In the genomic region with DNA sequence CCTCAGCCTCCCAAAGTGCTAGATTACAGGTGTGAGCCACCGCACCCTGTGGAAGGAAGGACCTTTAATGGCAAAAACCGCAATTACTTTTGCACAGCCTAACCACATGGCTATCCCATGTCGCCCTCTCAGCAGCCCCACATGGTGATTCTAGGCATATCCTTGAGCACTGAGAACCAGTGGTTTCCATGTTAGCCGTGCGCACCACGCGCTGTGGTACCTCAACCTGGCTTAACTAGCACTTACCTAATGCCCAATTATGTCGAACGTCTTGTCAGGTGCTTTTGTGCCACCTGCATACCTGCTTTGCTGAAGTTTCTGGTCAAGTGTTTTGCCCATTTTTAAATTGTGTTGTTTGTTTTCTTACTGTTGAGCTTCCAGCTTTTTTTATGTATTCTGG, we compare ENCODE assay signal across 23 cellular contexts.
DNase-seq lines count a peak whose midpoint lies in the region; ATAC-seq and TF ChIP-seq lines count a peak whose summit lies in the region.
"Had no signal": no experiment of that assay in that cellular context is flagged by ENCODE, and none has a peak within 500 bp of the region (broad histone marks: within the 10 kb centered on the region; RNA-seq: fewer than 3 reads in every experiment).

No MANE protein-coding gene starts in this region.

- no peak overlapping the region for H3K4me3 Mint-ChIP-seq in H9
- no peak overlapping the region for H3K4me3 Mint-ChIP-seq in natural killer cell treated with Interleukin-12 subunit alpha and Interleukin-12 subunit beta and Interleukin-15 and Interleukin-18, amount 100 ng/mL, for 72 hours
- H3K4me3 Mint-ChIP-seq: CD14-positive monocyte; CD4-positive, alpha-beta T cell; GM23338; HFFc6 had no signal

- WGBS in H9 (ENCODE audit: extremely low coverage, insufficient read length, low lambda C conversion rate), result no CpG with 5 or more reads among the region's 9 CpGs
- no CpG with 5 or more reads among the region's 9 CpGs for WGBS in neuronal stem cell (ENCODE audit: extremely low coverage in 2 of 2, insufficient read length in 2 of 2, insufficient replicate concordance in 1 of 2), 2 donors

- no peak overlapping the region for H3K27ac Mint-ChIP-seq in H9
- no peak overlapping the region for H3K27ac Mint-ChIP-seq in natural killer cell treated with Interleukin-12 subunit alpha and Interleukin-12 subunit beta and Interleukin-15 and Interleukin-18, amount 100 ng/mL, for 72 hours
- H3K27ac Mint-ChIP-seq: CD14-positive monocyte; CD4-positive, alpha-beta T cell; CD8-positive, alpha-beta memory T cell; GM23338; HFFc6 had no signal

- H4K8ac ChIP-seq in H9 (replicated peaks; ENCODE audit: insufficient read length, low read depth, low read length) (no peak overlapping the region), neuronal stem cell (ENCODE audit: low read depth, low read length) (no peak overlapping the region)

- H2BK12ac ChIP-seq in H9 (ENCODE audit: insufficient read length, low read depth, low read length), result no peak overlapping the region
- no peak overlapping the region for H2BK12ac ChIP-seq in neuronal stem cell (ENCODE audit: low read length)

- H3K4me3 ChIP-seq in coronary artery, result no peak overlapping the region
- peak overlapping the region in 1 of 2 donors; percentile 2 for H3K4me3 ChIP-seq in neuronal stem cell (ENCODE audit: low read length in 2 of 2)
- H3K4me3 ChIP-seq: A549; BLaER1 treated with 17β-estradiol and CSF1 and Interleukin-3, amounts not matched to agents 10 nM and 100 nM; GM12878; GM23338; HAP-1 had no signal

- H3K4me2 ChIP-seq in H9 (ENCODE audit: insufficient read depth, insufficient read length, low read length) (no peak overlapping the region), neuronal stem cell (ENCODE audit: insufficient read depth, low read length, poor library complexity, severe bottlenecking) (no peak overlapping the region)
- H3K4me2 ChIP-seq: A549; BLaER1 treated with 17β-estradiol and CSF1 and Interleukin-3, amounts not matched to agents 10 nM and 100 nM; GM23338 had no signal

- peaks cover 0 to 5% of the 10 kb centered on the region in 2 experiments; a peak in 2 of 5 replicates for H3K9me3 Mint-ChIP-seq in H9
- no peaks in the 10 kb centered on the region for H3K9me3 Mint-ChIP-seq in natural killer cell treated with Interleukin-12 subunit alpha and Interleukin-12 subunit beta and Interleukin-15 and Interleukin-18, amount 100 ng/mL, for 72 hours
- H3K9me3 Mint-ChIP-seq: CD4-positive, alpha-beta T cell; CD8-positive, alpha-beta memory T cell; GM23338 had no signal

- H2AFZ ChIP-seq in H9 (ENCODE audit: low read length) (no peak overlapping the region), neuronal stem cell (ENCODE audit: low read length) (no peak overlapping the region)
- H2AFZ ChIP-seq: GM23338 had no signal

- ATAC-seq in natural killer cell treated with Interleukin-12 subunit alpha and Interleukin-12 subunit beta and Interleukin-15 and Interleukin-18, amount 100 ng/mL, for 72 hours, result no peak
- no peak for ATAC-seq in GM18505 (IDR thresholded peaks at IDR 0.05; ENCODE audit: unreplicated experiment)
- ATAC-seq: A549, GM12878, GM23338 had no signal

- H2BK5ac ChIP-seq in H9 (ENCODE audit: insufficient read length, low read length) (no peak overlapping the region), neuronal stem cell (ENCODE audit: low read length) (no peak overlapping the region)

- H4K5ac ChIP-seq in H9 (ENCODE audit: insufficient read length, low read depth, low read length), result no peak overlapping the region

- no peaks in the 10 kb centered on the region for H3K4me1 ChIP-seq in H9 (ENCODE audit: insufficient read depth, low read length)
- H3K4me1 ChIP-seq in neuronal stem cell (ENCODE audit: control insufficient read depth in 2 of 2, insufficient read depth in 1 of 2, low read depth in 1 of 2, low read length in 2 of 2), result peaks cover 0 to 5% of the 10 kb centered on the region in 2 donors
- H3K4me1 ChIP-seq: A549, BE2C, HAP-1 had no signal

- no peaks in the 10 kb centered on the region for H3K79me2 ChIP-seq in H9 (ENCODE audit: insufficient read depth, low read length)

- H3K79me1 ChIP-seq in H9 (ENCODE audit: insufficient read depth, low read depth, low read length, poor library complexity, severe bottlenecking), result no peaks in the 10 kb centered on the region
- H3K79me1 ChIP-seq in neuronal stem cell (ENCODE audit: low read depth, low read length), result no peaks in the 10 kb centered on the region

- TF ChIP-seq POLR2A in GM18505 (IDR thresholded peaks at IDR 0.05; ENCODE audit: borderline replicate concordance, extremely low read depth, insufficient read depth, insufficient read length), result no peak

- H3K9ac ChIP-seq in H9 (ENCODE audit: extremely low read depth, insufficient read length, low read length), result no peak overlapping the region
- no peak overlapping the region for H3K9ac ChIP-seq in neuronal stem cell (ENCODE audit: low read depth, low read length, poor library complexity)
- H3K9ac ChIP-seq: BLaER1 treated with 17β-estradiol and CSF1 and Interleukin-3, amounts not matched to agents 10 nM and 100 nM had no signal

- H3K23me2 ChIP-seq in H9 (ENCODE audit: insufficient read length, low read depth, low read length, poor library complexity, severe bottlenecking), result no peaks in the 10 kb centered on the region

- no peak overlapping the region for H2BK120ac ChIP-seq in H9 (ENCODE audit: low read depth, low read length, poor library complexity, severe bottlenecking)
- H2BK120ac ChIP-seq in neuronal stem cell (ENCODE audit: low read depth, low read length), result no peak overlapping the region

- no peak for TF ChIP-seq CTCF in H9 (conservative IDR thresholded peaks at IDR 0.05)
- no peak for TF ChIP-seq CTCF in coronary artery (IDR thresholded peaks at IDR 0.05)

- H2AK5ac ChIP-seq in H9 (ENCODE audit: insufficient read length, low read length) (no peak overlapping the region), neuronal stem cell (ENCODE audit: low read depth, low read length) (no peak overlapping the region)

- H3K36me3 Mint-ChIP-seq in H9 (ENCODE audit: insufficient read depth in 1 of 3, low read depth in 3 of 3), result no peaks in the 10 kb centered on the region; a peak in 1 of 7 replicates
- H3K36me3 Mint-ChIP-seq in natural killer cell treated with Interleukin-12 subunit alpha and Interleukin-12 subunit beta and Interleukin-15 and Interleukin-18, amount 100 ng/mL, for 72 hours, result no peaks in the 10 kb centered on the region
- H3K36me3 Mint-ChIP-seq: CD14-positive monocyte; CD8-positive, alpha-beta memory T cell had no signal

- no peaks in the 10 kb centered on the region for H3K9me3 ChIP-seq in H9 (ENCODE audit: control insufficient read depth, low read depth, low read length)
- H3K9me3 ChIP-seq in neuronal stem cell (replicated peaks in 1 of 2; ENCODE audit: control insufficient read depth in 2 of 2, insufficient read depth in 1 of 2, low read depth in 1 of 2, low read length in 2 of 2), result peaks cover 0 to 2% of the 10 kb centered on the region in 2 donors
- H3K9me3 ChIP-seq: A549, HAP-1 had no signal

- H3K27me3 ChIP-seq in H9 (ENCODE audit: insufficient read depth, low read length), result no peaks in the 10 kb centered on the region
- H3K27me3 ChIP-seq in neuronal stem cell (ENCODE audit: control insufficient read depth in 3 of 3, insufficient read depth in 3 of 3, low read depth in 1 of 3, low read length in 3 of 3), result no peaks in the 10 kb centered on the region
- H3K27me3 ChIP-seq: BE2C; BLaER1 treated with 17β-estradiol and CSF1 and Interleukin-3, amounts not matched to agents 10 nM and 100 nM had no signal

- DNase-seq in H9, result peak; percentile 20
- peak; percentile 63 for DNase-seq in coronary artery (ENCODE audit: low spot score)
- no peak for DNase-seq in neuronal stem cell (ENCODE audit: low spot score)
- DNase-seq in natural killer cell treated with Interleukin-12 subunit alpha and Interleukin-12 subunit beta and Interleukin-15 and Interleukin-18, amount 100 ng/mL, for 72 hours (ENCODE audit: low spot score), result no peak
- no peak for DNase-seq in mucosa of gallbladder (ENCODE audit: low spot score)
- DNase-seq: 8988T; ACHN; AML-193; BE2C; CD4-positive, alpha-beta T cell; CD8-positive, alpha-beta memory T cell; DMS 273 treated with DMSO at 0.1 percent for 48 hours; DMS79; EL; GDM1; HFFc6 had no signal

- no peak overlapping the region for H3K56ac ChIP-seq in H9 (ENCODE audit: insufficient read length, low read depth, low read length)

- no peak overlapping the region for H2BK20ac ChIP-seq in H9 (ENCODE audit: low read depth, low read length, poor library complexity, severe bottlenecking)

- H3K27ac ChIP-seq in H9 (ENCODE audit: insufficient read length, low read depth, low read length), result no peak overlapping the region
- H3K27ac ChIP-seq in coronary artery, result no peak overlapping the region
- H3K27ac ChIP-seq in neuronal stem cell (replicated peaks; ENCODE audit: low read length), result no peak overlapping the region
- H3K27ac ChIP-seq: A549; BLaER1 treated with 17β-estradiol and CSF1 and Interleukin-3, amounts not matched to agents 10 nM and 100 nM had no signal

- H3K36me3 ChIP-seq in neuronal stem cell (replicated peaks in 1 of 2; ENCODE audit: control insufficient read depth in 2 of 2, insufficient read depth in 2 of 2, low read length in 2 of 2), result no peaks in the 10 kb centered on the region
- H3K36me3 ChIP-seq: BE2C; BLaER1 treated with 17β-estradiol and CSF1 and Interleukin-3, amounts not matched to agents 10 nM and 100 nM; HAP-1 had no signal

- H4K20me1 ChIP-seq in H9 (ENCODE audit: control insufficient read depth, insufficient read depth, insufficient read length), result no peaks in the 10 kb centered on the region
- H4K20me1 ChIP-seq: BLaER1 treated with 17β-estradiol and CSF1 and Interleukin-3, amounts not matched to agents 10 nM and 100 nM had no signal

- H3K18ac ChIP-seq in H9 (ENCODE audit: insufficient read length, low read depth, low read length) (no peak overlapping the region), neuronal stem cell (ENCODE audit: low read length) (peak overlapping the region; percentile 70)

- peaks cover 3% of the 10 kb centered on the region in 2 experiments; a peak in 3 of 4 replicates for H3K4me1 Mint-ChIP-seq in H9
- H3K4me1 Mint-ChIP-seq in natural killer cell treated with Interleukin-12 subunit alpha and Interleukin-12 subunit beta and Interleukin-15 and Interleukin-18, amount 100 ng/mL, for 72 hours (ENCODE audit: low read depth in 2 of 2), result no peaks in the 10 kb centered on the region
- H3K4me1 Mint-ChIP-seq: CD14-positive monocyte; CD8-positive, alpha-beta memory T cell; GM23338 had no signal

- no peak overlapping the region for H2BK15ac ChIP-seq in H9 (ENCODE audit: low read depth, low read length)
- H2BK15ac ChIP-seq in neuronal stem cell (ENCODE audit: low read length), result no peak overlapping the region

- H3K23ac ChIP-seq in H9 (ENCODE audit: insufficient read length, low read depth, low read length), result no peak overlapping the region
- no peak overlapping the region for H3K23ac ChIP-seq in neuronal stem cell (ENCODE audit: low read depth, low read length, poor library complexity)

- H3T11ph ChIP-seq in H9 (ENCODE audit: low read length), result no peak overlapping the region

- H3K14ac ChIP-seq in H9 (ENCODE audit: insufficient read depth, low read length) (no peak overlapping the region), neuronal stem cell (ENCODE audit: low read length) (peak overlapping the region; percentile 84)

- no peaks in the 10 kb centered on the region; the same call in 1 of the 2 replicates for H3K27me3 Mint-ChIP-seq in H9 (ENCODE audit: low read depth)
- H3K27me3 Mint-ChIP-seq in natural killer cell treated with Interleukin-12 subunit alpha and Interleukin-12 subunit beta and Interleukin-15 and Interleukin-18, amount 100 ng/mL, for 72 hours, result peaks cover 15 to 34% of the 10 kb centered on the region in 2 donors

- H4K91ac ChIP-seq in H9 (ENCODE audit: insufficient read length, low read depth, low read length) (no peak overlapping the region), neuronal stem cell (ENCODE audit: low read depth, low read length, poor library complexity) (no peak overlapping the region)

- H3K4ac ChIP-seq in H9 (ENCODE audit: low read depth, low read length) (no peak overlapping the region), neuronal stem cell (ENCODE audit: low read length) (no peak overlapping the region)

Comparison
In these comparisons a context has a peak if more than half of its experiments do, and no peak if none do; other contexts are left out.
1. DNase-seq: peak in H9 (single experiment) and coronary artery (single experiment); none in neuronal stem cell (single experiment), natural killer cell treated with Interleukin-12 subunit alpha and Interleukin-12 subunit beta and Interleukin-15 and Interleukin-18, amount 100 ng/mL, for 72 hours (single experiment) and mucosa of gallbladder (single experiment).